8 cellular contexts compared by ENCODE assay signal in the genomic region with DNA sequence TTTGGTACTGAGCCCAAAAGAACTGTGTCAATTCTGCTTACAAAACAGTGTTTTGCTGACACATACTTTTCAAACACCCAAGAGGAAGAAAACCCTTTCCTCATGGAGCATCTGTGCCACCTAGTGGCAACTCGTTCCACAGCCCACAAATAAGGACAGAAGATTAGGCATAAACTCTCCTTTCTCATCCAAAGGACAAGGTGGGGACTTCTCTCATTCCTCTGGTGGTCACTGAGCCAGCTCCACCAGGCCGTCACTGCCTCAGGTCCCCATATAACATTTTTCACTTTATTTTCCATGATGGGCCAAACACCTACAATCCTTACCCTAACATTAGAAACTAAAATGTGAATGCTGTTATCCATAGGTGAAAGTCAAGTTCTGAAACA.
DNase-seq lines count a peak whose midpoint lies in the region; ATAC-seq and TF ChIP-seq lines count a peak whose summit lies in the region.

No MANE protein-coding gene starts in this region.

- TF ChIP-seq RAD21 in neural cell (conservative IDR thresholded peaks at IDR 0.05): peak; percentile 96

- H3K36me3 ChIP-seq in neural cell (ENCODE audit: insufficient read depth, low read length) (no peaks in the 10 kb centered on the region), stomach smooth muscle (ENCODE audit: control insufficient read depth in 2 of 2, insufficient read depth in 2 of 2, low read length in 2 of 2) (peaks cover 8 to 13% of the 10 kb centered on the region in 2 donors)

- H3K9me3 ChIP-seq in neural cell (ENCODE audit: low read length): no peaks in the 10 kb centered on the region
- H3K9me3 ChIP-seq in stomach smooth muscle (ENCODE audit: control insufficient read depth in 2 of 2, low read length in 2 of 2): no peaks in the 10 kb centered on the region

- H3K4me2 ChIP-seq in neural cell (ENCODE audit: low read length): no peak overlapping the region

- no peak for TF ChIP-seq EP300 in neural cell (conservative IDR thresholded peaks at IDR 0.05; ENCODE audit: poor library complexity, severe bottlenecking)

- H3K4me3 Mint-ChIP-seq in activated T-helper 2 cell treated with anti-CD3 and anti-CD28 coated beads, Interferon-gamma antibody, Interleukin-2, Interleukin-4, amounts not matched to agents 10 μg/mL and 5 μg/mL and 100 μg/mL, durations not matched to agents 14 hours and 24 hours and 36 hours (ENCODE audit: low read depth): no peak overlapping the region

- H3K36me3 Mint-ChIP-seq in activated T-helper 2 cell treated with anti-CD3 and anti-CD28 coated beads, Interferon-gamma antibody, Interleukin-2, Interleukin-4, amounts not matched to agents 10 μg/mL and 5 μg/mL and 100 μg/mL, durations not matched to agents 14 hours and 24 hours and 36 hours (ENCODE audit: low read depth): peaks cover 54% of the 10 kb centered on the region

- no peaks in the 10 kb centered on the region for H3K27me3 Mint-ChIP-seq in activated T-helper 2 cell treated with anti-CD3 and anti-CD28 coated beads, Interferon-gamma antibody, Interleukin-2, Interleukin-4, amounts not matched to agents 10 μg/mL and 5 μg/mL and 100 μg/mL, durations not matched to agents 14 hours and 24 hours and 36 hours (ENCODE audit: low read depth)

- peaks cover 54% of the 10 kb centered on the region for H3K4me1 ChIP-seq in stomach smooth muscle (ENCODE audit: control insufficient read depth, insufficient read depth, low read length)

- H3K9ac ChIP-seq in neural cell (ENCODE audit: low read length) (no peak overlapping the region), stomach smooth muscle (ENCODE audit: low read length in 2 of 2) (peak overlapping the region in 1 of 2 donors; percentile 55)

- H4K20me1 ChIP-seq in neural cell (ENCODE audit: insufficient read depth): no peaks in the 10 kb centered on the region

- H3K27ac ChIP-seq in neural cell (ENCODE audit: low read length) (no peak overlapping the region), stomach smooth muscle (ENCODE audit: low read length) (peak overlapping the region; percentile 100)

- DNase-seq in D341Med (ENCODE audit: low spot score): peak; percentile 75
- peak; percentile 65 for DNase-seq in KG1 (lab: John Stamatoyannopoulos, UW)
- peak; percentile 67 for DNase-seq in RKO (ENCODE audit: low spot score)
- DNase-seq in activated T-helper 2 cell treated with anti-CD3 and anti-CD28 coated beads, Interferon-gamma antibody, Interleukin-2, Interleukin-4, amounts not matched to agents 10 μg/mL and 5 μg/mL and 100 μg/mL, durations not matched to agents 14 hours and 24 hours and 36 hours (ENCODE audit: low spot score): peak; percentile 60
- DNase-seq in fibroblast of villous mesenchyme (ENCODE audit: low read depth): peak; percentile 90

- peaks cover 50% of the 10 kb centered on the region for H3K4me1 Mint-ChIP-seq in activated T-helper 2 cell treated with anti-CD3 and anti-CD28 coated beads, Interferon-gamma antibody, Interleukin-2, Interleukin-4, amounts not matched to agents 10 μg/mL and 5 μg/mL and 100 μg/mL, durations not matched to agents 14 hours and 24 hours and 36 hours (ENCODE audit: low read depth)

- no peaks in the 10 kb centered on the region for H3K79me2 ChIP-seq in neural cell (replicated peaks; ENCODE audit: insufficient read depth, low read length)

- no peak for ATAC-seq in GM19324 (IDR thresholded peaks at IDR 0.05; ENCODE audit: low FRiP score, unreplicated experiment)

- H3K9me2 ChIP-seq in neural cell (ENCODE audit: insufficient read depth, low read length): no peaks in the 10 kb centered on the region

- H3K4me3 ChIP-seq in fibroblast of villous mesenchyme (ENCODE audit: low read depth, low read length) (no peak overlapping the region), neural cell (ENCODE audit: low read length) (no peak overlapping the region), stomach smooth muscle (ENCODE audit: low read length in 2 of 2) (peak overlapping the region in 1 of 2 donors; percentile 35)

- H3K27ac Mint-ChIP-seq in activated T-helper 2 cell treated with anti-CD3 and anti-CD28 coated beads, Interferon-gamma antibody, Interleukin-2, Interleukin-4, amounts not matched to agents 10 μg/mL and 5 μg/mL and 100 μg/mL, durations not matched to agents 14 hours and 24 hours and 36 hours: no peak overlapping the region

- H2AFZ ChIP-seq in neural cell (ENCODE audit: low read depth, low read length): no peak overlapping the region

- no peaks in the 10 kb centered on the region for H3K27me3 ChIP-seq in neural cell (ENCODE audit: insufficient read depth, low read depth, low read length)
- H3K27me3 ChIP-seq in stomach smooth muscle (ENCODE audit: control insufficient read depth in 1 of 2, insufficient read depth in 2 of 2, low read length in 2 of 2): no peaks in the 10 kb centered on the region

- H3F3A ChIP-seq in neural cell (ENCODE audit: insufficient read depth, low read length, poor library complexity, severe bottlenecking): no peaks in the 10 kb centered on the region

- TF ChIP-seq CTCF in fibroblast of villous mesenchyme (IDR thresholded peaks at IDR 0.05; ENCODE audit: insufficient read depth, low read depth, low read length) (peak; percentile 95), neural cell (IDR thresholded peaks at IDR 0.05; ENCODE audit: poor library complexity, severe bottlenecking) (peak; percentile 95)

- H3K9me3 Mint-ChIP-seq in activated T-helper 2 cell treated with anti-CD3 and anti-CD28 coated beads, Interferon-gamma antibody, Interleukin-2, Interleukin-4, amounts not matched to agents 10 μg/mL and 5 μg/mL and 100 μg/mL, durations not matched to agents 14 hours and 24 hours and 36 hours: no peaks in the 10 kb centered on the region

- intact Hi-C loops in activated T-helper 2 cell treated with anti-CD3 and anti-CD28 coated beads, Interferon-gamma antibody, Interleukin-2, Interleukin-4, amounts not matched to agents 10 μg/mL and 5 μg/mL and 100 μg/mL, durations not matched to agents 14 hours and 24 hours and 36 hours (cut with micrococcal nuclease): loop anchor here (1.0 to 2.0 kb wide), 2 partner anchors 39 to 210 kb away; no protein-coding TSS in a partner anchor

TF ChIP-seq in neural cell, 6 proteins besides CTCF, POLR2A, EP300 and RAD21:
- TF ChIP-seq SMC3 (conservative IDR thresholded peaks at IDR 0.05; ENCODE audit: poor library complexity) (peak; percentile 93), MXI1 (conservative IDR thresholded peaks at IDR 0.05; ENCODE audit: poor library complexity, severe bottlenecking) (no peak)
